1 cellular context compared by ENCODE assay signal in the genomic region with DNA sequence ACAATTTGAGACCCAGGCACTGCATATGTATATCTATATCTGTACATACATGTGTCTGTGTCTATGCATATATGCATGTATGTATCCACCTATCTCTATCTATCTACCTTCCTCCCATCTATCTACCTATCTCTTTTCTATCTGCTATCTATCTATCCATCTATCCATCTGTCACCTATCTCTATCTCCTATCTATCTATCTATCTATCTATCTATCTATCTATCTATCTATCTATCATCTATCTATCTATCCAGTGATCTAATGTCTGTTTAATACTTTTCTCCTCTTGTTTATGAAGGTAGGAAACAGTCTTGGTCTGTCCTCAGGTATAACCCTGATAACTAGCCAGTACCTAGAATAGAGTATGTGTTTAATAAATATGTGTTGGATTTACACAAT.
TF ChIP-seq lines count a peak whose summit lies in the region.

No MANE protein-coding gene starts in this region.

TF ChIP-seq in K562, 482 proteins besides CTCF, POLR2A, EP300 and RAD21 (continued from another document):
- TF ChIP-seq, protein P1, sequence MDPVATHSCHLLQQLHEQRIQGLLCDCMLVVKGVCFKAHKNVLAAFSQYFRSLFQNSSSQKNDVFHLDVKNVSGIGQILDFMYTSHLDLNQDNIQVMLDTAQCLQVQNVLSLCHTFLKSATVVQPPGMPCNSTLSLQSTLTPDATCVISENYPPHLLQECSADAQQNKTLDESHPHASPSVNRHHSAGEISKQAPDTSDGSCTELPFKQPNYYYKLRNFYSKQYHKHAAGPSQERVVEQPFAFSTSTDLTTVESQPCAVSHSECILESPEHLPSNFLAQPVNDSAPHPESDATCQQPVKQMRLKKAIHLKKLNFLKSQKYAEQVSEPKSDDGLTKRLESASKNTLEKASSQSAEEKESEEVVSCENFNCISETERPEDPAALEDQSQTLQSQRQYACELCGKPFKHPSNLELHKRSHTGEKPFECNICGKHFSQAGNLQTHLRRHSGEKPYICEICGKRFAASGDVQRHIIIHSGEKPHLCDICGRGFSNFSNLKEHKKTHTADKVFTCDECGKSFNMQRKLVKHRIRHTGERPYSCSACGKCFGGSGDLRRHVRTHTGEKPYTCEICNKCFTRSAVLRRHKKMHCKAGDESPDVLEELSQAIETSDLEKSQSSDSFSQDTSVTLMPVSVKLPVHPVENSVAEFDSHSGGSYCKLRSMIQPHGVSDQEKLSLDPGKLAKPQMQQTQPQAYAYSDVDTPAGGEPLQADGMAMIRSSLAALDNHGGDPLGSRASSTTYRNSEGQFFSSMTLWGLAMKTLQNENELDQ (CRISPR knock-in tag; IDR thresholded peaks at IDR 0.05; ENCODE audit: borderline replicate concordance) = no peak
TF ChIP-seq in K562: peak in this region for 7.
